ENCODE assay signal across 8 cellular contexts in genomic region chr5:16759147-16759800, GRCh38.
DNase-seq lines count a peak whose midpoint lies in the region; ATAC-seq, FAIRE-seq and TF ChIP-seq lines count a peak whose summit lies in the region.

No MANE protein-coding gene starts in this region.

- TF ChIP-seq CTCF in uterus (IDR thresholded peaks at IDR 0.05) (no peak), transverse colon (IDR thresholded peaks at IDR 0.05) (no peak)

- H3K4me1 ChIP-seq in uterus, result no peaks in the 10 kb centered on the region
- H3K4me1 ChIP-seq in transverse colon, result peaks cover 0 to 4% (median 0%) of the 10 kb centered on the region in 4 donors

- no peaks in the 10 kb centered on the region for H3K27me3 Mint-ChIP-seq in activated naive CD8-positive, alpha-beta T cell treated with anti-CD3 and anti-CD28 coated beads for 36 hours

- H3K27ac ChIP-seq in uterus (no peak overlapping the region), transverse colon (no peak overlapping the region)

- 35 to 72% methylated on average over 4 to 16 of the region's 16 CpGs for WGBS in transverse colon (ENCODE audit: low coverage in 1 of 2), 2 donors

- H3K36me3 Mint-ChIP-seq in activated naive CD8-positive, alpha-beta T cell treated with anti-CD3 and anti-CD28 coated beads for 36 hours, result no peaks in the 10 kb centered on the region

- intact Hi-C loops in uterus (cut with DNase I; ENCODE audit: low total_unique reads) (no loop called here), transverse colon (cut with DNase I; ENCODE audit: low total_unique reads) (no loop called here)

- DNase-seq in GDM1 (lab: John Stamatoyannopoulos, UW), result peak; percentile 27
- peak; percentile 9 for DNase-seq in GM19239 (ENCODE audit: insufficient read length, low spot score)
- DNase-seq in activated naive CD8-positive, alpha-beta T cell treated with anti-CD3 and anti-CD28 coated beads for 36 hours, result peak; percentile 8
- DNase-seq in uterus, result no peak
- no peak for DNase-seq in transverse colon
- no peak for DNase-seq in HK-2 (ENCODE audit: unreplicated experiment)

- H3K9me3 ChIP-seq in uterus (no peaks in the 10 kb centered on the region), transverse colon (no peaks in the 10 kb centered on the region)

- in situ Hi-C loops in transverse colon (cut with MboI; ENCODE audit: low pct_ligation_motif_present in 1 of 4, low pct_unique_long_range_greater_than_20kb in 1 of 4, low sequenced_read_pairs in 3 of 4), result no loop called here

- H3K36me3 ChIP-seq in uterus, result no peaks in the 10 kb centered on the region
- H3K36me3 ChIP-seq in transverse colon, result peaks cover 0 to 21% (median 5%) of the 10 kb centered on the region in 4 donors

- H3K27me3 ChIP-seq in uterus, result no peaks in the 10 kb centered on the region
- no peaks in the 10 kb centered on the region for H3K27me3 ChIP-seq in transverse colon

- H3K4me1 Mint-ChIP-seq in activated naive CD8-positive, alpha-beta T cell treated with anti-CD3 and anti-CD28 coated beads for 36 hours, result peaks cover 6% of the 10 kb centered on the region

- peak; percentile 65 for ATAC-seq in HG03442 (IDR thresholded peaks at IDR 0.05; ENCODE audit: unreplicated experiment)
- ATAC-seq in HG03025 (IDR thresholded peaks at IDR 0.05; ENCODE audit: low FRiP score, unreplicated experiment), result no peak

- H3K4me3 ChIP-seq in uterus, result no peak overlapping the region
- H3K4me3 ChIP-seq in transverse colon, result no peak overlapping the region

- peak overlapping the region; percentile 54 for H3K27ac Mint-ChIP-seq in activated naive CD8-positive, alpha-beta T cell treated with anti-CD3 and anti-CD28 coated beads for 36 hours

- no peak for FAIRE-seq in GM19239 (lab: Jason Lieb, UNC)

- TF ChIP-seq EP300 in transverse colon (IDR thresholded peaks at IDR 0.05; ENCODE audit: low read depth), result no peak

- H3K9me3 Mint-ChIP-seq in activated naive CD8-positive, alpha-beta T cell treated with anti-CD3 and anti-CD28 coated beads for 36 hours, result no peaks in the 10 kb centered on the region

- TF ChIP-seq POLR2A in uterus (IDR thresholded peaks at IDR 0.05), result no peak
- TF ChIP-seq POLR2A in transverse colon (IDR thresholded peaks at IDR 0.05), result no peak

- H3K4me3 Mint-ChIP-seq in activated naive CD8-positive, alpha-beta T cell treated with anti-CD3 and anti-CD28 coated beads for 36 hours, result no peak overlapping the region

Comparison
In these comparisons a context has a peak if more than half of its experiments do, and no peak if none do; other contexts are left out.
1. DNase-seq: peak in GDM1 (single experiment), GM19239 (single experiment) and activated naive CD8-positive, alpha-beta T cell treated with anti-CD3 and anti-CD28 coated beads for 36 hours (single experiment); none in uterus (0 of 2), transverse colon (single experiment) and HK-2 (single experiment).